In the genomic region with DNA sequence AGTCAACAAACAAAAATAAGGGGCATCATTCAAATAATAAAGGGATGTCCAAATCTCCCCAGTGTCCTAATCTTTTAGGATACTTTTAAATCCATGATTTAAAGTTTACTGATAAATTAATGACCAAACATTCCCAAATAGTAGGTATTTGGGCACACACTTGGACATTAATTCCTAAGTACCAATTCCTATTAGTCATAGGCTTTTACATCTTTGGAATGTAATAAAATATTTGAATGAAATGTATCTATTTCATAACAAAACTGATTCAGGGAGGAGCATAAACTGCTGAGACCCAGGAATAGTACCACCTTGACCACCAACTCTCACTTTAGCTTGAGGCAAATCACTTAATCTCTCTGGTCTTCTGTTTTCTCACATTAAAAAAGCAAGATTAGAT, we compare ENCODE assay signal across 18 cellular contexts. TPM values are rescaled to one million over a fixed set of nuclear protein-coding genes. Genes with fewer than 3 reads are reported as not detected.
DNase-seq lines count a peak whose midpoint lies in the region; TF ChIP-seq lines count a peak whose summit lies in the region.
"Had no signal": no experiment of that assay in that cellular context is flagged by ENCODE, and none has a peak within 500 bp of the region (broad histone marks: within the 10 kb centered on the region; RNA-seq: fewer than 3 reads in every experiment).

No MANE protein-coding gene starts in this region.

- H3K9me2 ChIP-seq in PC-9 (ENCODE audit: insufficient read depth) = no peaks in the 10 kb centered on the region

- no peak for TF ChIP-seq POLR2A in breast epithelium (IDR thresholded peaks at IDR 0.05)

- H3K4me3 ChIP-seq in breast epithelium = no peak overlapping the region
- H3K4me3 ChIP-seq in PC-9 = no peak overlapping the region
- H3K4me3 ChIP-seq: A549; BLaER1 treated with 17β-estradiol and CSF1 and Interleukin-3, amounts not matched to agents 10 nM and 100 nM had no signal

- peak overlapping the region; percentile 39 for H3K27ac Mint-ChIP-seq in MCF 10A (ENCODE audit: low read depth, unreplicated experiment)
- H3K27ac Mint-ChIP-seq: B cell; CD4-positive, alpha-beta T cell; CD8-positive, alpha-beta T cell had no signal

- H3K79me2 ChIP-seq in PC-9 (ENCODE audit: low read depth) = no peaks in the 10 kb centered on the region

- no peak for TF ChIP-seq CTCF in MCF 10A (IDR thresholded peaks at IDR 0.05; ENCODE audit: unreplicated experiment)
- no peak for TF ChIP-seq CTCF in breast epithelium (IDR thresholded peaks at IDR 0.05)
- no peak for TF ChIP-seq CTCF in PC-9 (conservative IDR thresholded peaks at IDR 0.05)

- H3K36me3 Mint-ChIP-seq in MCF 10A (ENCODE audit: insufficient read depth, unreplicated experiment) = peaks cover 98% of the 10 kb centered on the region
- H3K36me3 Mint-ChIP-seq: CD8-positive, alpha-beta T cell had no signal

- H3K4me3 Mint-ChIP-seq in MCF 10A (ENCODE audit: unreplicated experiment) = no peak overlapping the region
- H3K4me3 Mint-ChIP-seq: B cell; CD4-positive, alpha-beta T cell; CD8-positive, alpha-beta T cell had no signal

- intact Hi-C loops in MCF 10A (cut with micrococcal nuclease) = no loop called here
- intact Hi-C loops in breast epithelium (cut with DNase I; ENCODE audit: low total_unique reads) = no loop called here
- intact Hi-C loops in PC-9 (cut with micrococcal nuclease; ENCODE audit: unreplicated experiment) = no loop called here

- POLR2A ChIA-PET in MCF 10A (lab: Yijun Ruan, JAX) = no interaction called here
- POLR2A ChIA-PET in PC-9 (lab: Charles Lee; ENCODE audit: unreplicated experiment) = no interaction called here

- 0 out of 2 replicates have a peak overlapping the region, but pooled peaks have one; percentile 3 for H2AFZ ChIP-seq in PC-9

- CTCF ChIA-PET in MCF 10A (lab: Yijun Ruan, JAX) = no interaction called here
- CTCF ChIA-PET in PC-9 (lab: Charles Lee) = no interaction called here

- H3K27me3 ChIP-seq in breast epithelium (no peaks in the 10 kb centered on the region), PC-9 (ENCODE audit: insufficient read depth, low read depth) (no peaks in the 10 kb centered on the region)
- H3K27me3 ChIP-seq: BLaER1 treated with 17β-estradiol and CSF1 and Interleukin-3, amounts not matched to agents 10 nM and 100 nM had no signal

- H3K27ac ChIP-seq in breast epithelium (no peak overlapping the region), PC-9 (no peak overlapping the region)
- H3K27ac ChIP-seq: 22Rv1; A549; BLaER1 treated with 17β-estradiol and CSF1 and Interleukin-3, amounts not matched to agents 10 nM and 100 nM; C4-2B had no signal

- no peaks in the 10 kb centered on the region for H3K4me1 Mint-ChIP-seq in MCF 10A (ENCODE audit: insufficient read depth, unreplicated experiment)
- H3K4me1 Mint-ChIP-seq: B cell had no signal

- DNase-seq in MCF 10A (ENCODE audit: unreplicated experiment) (no peak), breast epithelium (ENCODE audit: low spot score in 2 of 2) (no peak), PC-9 (no peak), SW 1271 (lab: John Stamatoyannopoulos, UW) (no peak)
- DNase-seq in stimulated activated CD4-positive, alpha-beta T cell treated with anti-CD3 and anti-CD28 coated beads, Interleukin-2, amount 100 ng/mL, for 24 hours = no peak
- DNase-seq: AML-193; Caco-2; Calu3; CD4-positive, alpha-beta T cell; CD8-positive, alpha-beta T cell; DMS79 treated with DMSO at 0.1 percent for 48 hours; GF-D8 had no signal

- no peaks in the 10 kb centered on the region for H4K20me1 ChIP-seq in PC-9 (ENCODE audit: insufficient read depth)
- H4K20me1 ChIP-seq: BLaER1 treated with 17β-estradiol and CSF1 and Interleukin-3, amounts not matched to agents 10 nM and 100 nM had no signal

- no peaks in the 10 kb centered on the region for H3K9me3 Mint-ChIP-seq in MCF 10A (ENCODE audit: unreplicated experiment)
- H3K9me3 Mint-ChIP-seq: CD4-positive, alpha-beta T cell; CD8-positive, alpha-beta T cell had no signal

- BruUV-seq in MCF 10A (replicated peaks; lab: Mats Ljungman, UMichigan) = no TSS peak
- BruUV-seq in PC-9 (replicated peaks; lab: Mats Ljungman, UMichigan) = no TSS peak

- H3K9me3 ChIP-seq in breast epithelium = no peaks in the 10 kb centered on the region
- H3K9me3 ChIP-seq in PC-9 (ENCODE audit: insufficient read depth, low read depth) = no peaks in the 10 kb centered on the region
- H3K9me3 ChIP-seq: A549; BLaER1 treated with 17β-estradiol and CSF1 and Interleukin-3, amounts not matched to agents 10 nM and 100 nM; Caco-2 had no signal

- no peaks in the 10 kb centered on the region for H3K27me3 Mint-ChIP-seq in MCF 10A (ENCODE audit: insufficient read depth, unreplicated experiment)

- H3K4me1 ChIP-seq in breast epithelium (no peaks in the 10 kb centered on the region), PC-9 (replicated peaks; ENCODE audit: insufficient read depth) (no peaks in the 10 kb centered on the region)
- H3K4me1 ChIP-seq: A549; BLaER1 treated with 17β-estradiol and CSF1 and Interleukin-3, amounts not matched to agents 10 nM and 100 nM; Caco-2 had no signal

- H3F3A ChIP-seq in PC-9 (ENCODE audit: insufficient read depth, low read depth) = no peaks in the 10 kb centered on the region

- H3K36me3 ChIP-seq in breast epithelium (no peaks in the 10 kb centered on the region), PC-9 (ENCODE audit: low read depth) (no peaks in the 10 kb centered on the region)
- H3K36me3 ChIP-seq: BLaER1 treated with 17β-estradiol and CSF1 and Interleukin-3, amounts not matched to agents 10 nM and 100 nM had no signal

- H3K4me2 ChIP-seq in PC-9 = no peak overlapping the region
- H3K4me2 ChIP-seq: A549; BLaER1 treated with 17β-estradiol and CSF1 and Interleukin-3, amounts not matched to agents 10 nM and 100 nM had no signal

RNA-seq across cellular contexts. Expression of gene VGLL2, which starts 44.3 kb away (rescaled TPM):
- not detected in 2 replicates for total RNA-seq in MCF 10A (2022)
- total RNA-seq in breast epithelium = not detected
- total RNA-seq in PC-9 (2021) = not detected in 2 replicates
- total RNA-seq: A172; B cell; Caco-2; Calu3; CD4-positive, alpha-beta T cell; CD8-positive, alpha-beta T cell had no signal
